In genomic region chr2:200735061-200735460, GRCh38 we compare ENCODE assay signal across 14 cellular contexts.
DNase-seq lines count a peak whose midpoint lies in the region; ATAC-seq and TF ChIP-seq lines count a peak whose summit lies in the region.
"Had no signal": no experiment of that assay in that cellular context is flagged by ENCODE, and none has a peak within 500 bp of the region (broad histone marks: within the 10 kb centered on the region; RNA-seq: fewer than 3 reads in every experiment).

No MANE protein-coding gene starts in this region.

- H3K56ac ChIP-seq in H9 (ENCODE audit: insufficient read length, low read depth, low read length): no peak overlapping the region

- H3K18ac ChIP-seq in H9 (ENCODE audit: insufficient read length, low read depth, low read length): no peak overlapping the region

- no peak overlapping the region for H4K91ac ChIP-seq in H9 (ENCODE audit: insufficient read length, low read depth, low read length)

- no peaks in the 10 kb centered on the region for H3K79me1 ChIP-seq in H9 (ENCODE audit: insufficient read depth, low read depth, low read length, poor library complexity, severe bottlenecking)

- H3K27me3 Mint-ChIP-seq in activated naive CD4-positive, alpha-beta T cell treated with anti-CD3 and anti-CD28 coated beads for 36 hours (ENCODE audit: low read depth): peaks cover 9% of the 10 kb centered on the region
- peaks cover 2% of the 10 kb centered on the region; the same call in 1 of the 2 replicates for H3K27me3 Mint-ChIP-seq in H9 (ENCODE audit: low read depth)

- TF ChIP-seq CTCF in fibroblast of mammary gland (conservative IDR thresholded peaks at IDR 0.05; ENCODE audit: control insufficient read depth, insufficient read depth, low read depth, low read length) (no peak), H9 (conservative IDR thresholded peaks at IDR 0.05) (no peak)

- H3K23me2 ChIP-seq in H9 (ENCODE audit: insufficient read length, low read depth, low read length, poor library complexity, severe bottlenecking): no peaks in the 10 kb centered on the region

- intact Hi-C loops in activated naive CD4-positive, alpha-beta T cell treated with anti-CD3 and anti-CD28 coated beads for 36 hours (cut with micrococcal nuclease): loop anchor here (1.0 kb wide), 5 partner anchors 22 to 755 kb away; no protein-coding TSS in a partner anchor

- H3K79me2 ChIP-seq in H9 (ENCODE audit: insufficient read depth, low read length): no peaks in the 10 kb centered on the region

- peaks cover 4% of the 10 kb centered on the region for H3K4me1 ChIP-seq in H9 (ENCODE audit: insufficient read depth, low read length)
- H3K4me1 ChIP-seq: breast epithelium, sigmoid colon had no signal

- DNase-seq in activated naive CD4-positive, alpha-beta T cell treated with anti-CD3 and anti-CD28 coated beads for 36 hours: peak; percentile 55
- no peak for DNase-seq in activated naive CD4-positive, alpha-beta T cell treated with anti-CD3 and anti-CD28 coated beads, Interleukin-2, amount 50 U/mL, for 72 hours (ENCODE audit: low spot score in 2 of 2)
- DNase-seq in LHCN-M2 (ENCODE audit: low read depth) (peak; percentile 33), fibroblast of mammary gland (ENCODE audit: low read depth) (peak; percentile 34), putamen (ENCODE audit: low spot score) (peak; percentile 89), H9 (no peak), T-helper 1 cell (no peak), NCI-H774 (lab: John Stamatoyannopoulos, UW) (no peak)
- DNase-seq: activated naive CD4-positive, alpha-beta T cell treated with anti-CD3 and anti-CD28 coated beads, Interleukin-2, amount 50 U/mL, for 16 hours; heart left ventricle; NCI-H1105; sigmoid colon had no signal

- H4K20me1 ChIP-seq in H9 (ENCODE audit: control insufficient read depth, insufficient read depth, insufficient read length): no peaks in the 10 kb centered on the region

- H3K4me3 Mint-ChIP-seq in activated naive CD4-positive, alpha-beta T cell treated with anti-CD3 and anti-CD28 coated beads for 36 hours: no peak overlapping the region
- H3K4me3 Mint-ChIP-seq in H9: no peak overlapping the region
- H3K4me3 Mint-ChIP-seq: stimulated activated naive CD8-positive, alpha-beta T cell treated with anti-CD3 and anti-CD28 coated beads, Interleukin-15, Interleukin-2, amounts not matched to agents 100 ng/mL and 50 ng/mL, for 24 hours had no signal

- H3K27ac ChIP-seq in H9 (ENCODE audit: insufficient read length, low read depth, low read length): no peak overlapping the region
- H3K27ac ChIP-seq: breast epithelium, heart left ventricle, sigmoid colon had no signal

- H2BK20ac ChIP-seq in H9 (ENCODE audit: low read depth, low read length, poor library complexity, severe bottlenecking): no peak overlapping the region

- no CpG with 5 or more reads among the region's 3 CpGs for WGBS in H9 (ENCODE audit: extremely low coverage, insufficient read length, low lambda C conversion rate)

- H2AK5ac ChIP-seq in H9 (ENCODE audit: insufficient read length, low read length): no peak overlapping the region

- no peak for ATAC-seq in activated naive CD4-positive, alpha-beta T cell treated with anti-CD3 and anti-CD28 coated beads, Interleukin-2, amount 50 U/mL, for 72 hours

- H3K4me2 ChIP-seq in H9 (ENCODE audit: insufficient read depth, insufficient read length, low read length): no peak overlapping the region

- no peaks in the 10 kb centered on the region for H3K9me3 ChIP-seq in H9 (ENCODE audit: control insufficient read depth, low read depth, low read length)
- H3K9me3 ChIP-seq: breast epithelium, heart left ventricle, sigmoid colon had no signal

- peaks cover 13% of the 10 kb centered on the region for H3K4me1 Mint-ChIP-seq in activated naive CD4-positive, alpha-beta T cell treated with anti-CD3 and anti-CD28 coated beads for 36 hours (ENCODE audit: low read depth)
- peaks cover 34 to 46% of the 10 kb centered on the region in 2 experiments for H3K4me1 Mint-ChIP-seq in H9

- H3K14ac ChIP-seq in H9 (ENCODE audit: insufficient read depth, low read length): no peak overlapping the region

- H2BK12ac ChIP-seq in H9 (ENCODE audit: insufficient read length, low read depth, low read length): no peak overlapping the region

- H2AFZ ChIP-seq in H9 (ENCODE audit: low read length): no peak overlapping the region

- H2BK5ac ChIP-seq in H9 (ENCODE audit: insufficient read length, low read length): no peak overlapping the region

- H3K36me3 Mint-ChIP-seq in activated naive CD4-positive, alpha-beta T cell treated with anti-CD3 and anti-CD28 coated beads for 36 hours (ENCODE audit: low read depth): no peaks in the 10 kb centered on the region
- peaks cover 0 to 6% of the 10 kb centered on the region in 2 donors for H3K36me3 Mint-ChIP-seq in activated naive CD4-positive, alpha-beta T cell treated with anti-CD3 and anti-CD28 coated beads, Interleukin-2, amount 50 U/mL, for 72 hours
- H3K36me3 Mint-ChIP-seq in H9 (ENCODE audit: insufficient read depth in 1 of 3, low read depth in 3 of 3): no peaks in the 10 kb centered on the region

- no peaks in the 10 kb centered on the region for H3K27me3 ChIP-seq in H9 (ENCODE audit: insufficient read depth, low read length)
- H3K27me3 ChIP-seq: breast epithelium, sigmoid colon had no signal

- no peak overlapping the region for H3K9ac ChIP-seq in H9 (ENCODE audit: extremely low read depth, insufficient read length, low read length)

- H3K9me3 Mint-ChIP-seq in activated naive CD4-positive, alpha-beta T cell treated with anti-CD3 and anti-CD28 coated beads for 36 hours: no peaks in the 10 kb centered on the region
- H3K9me3 Mint-ChIP-seq in activated naive CD4-positive, alpha-beta T cell treated with anti-CD3 and anti-CD28 coated beads, Interleukin-2, amount 50 U/mL, for 72 hours: no peaks in the 10 kb centered on the region
- no peaks in the 10 kb centered on the region for H3K9me3 Mint-ChIP-seq in H9
- H3K9me3 Mint-ChIP-seq: stimulated activated naive CD8-positive, alpha-beta T cell treated with anti-CD3 and anti-CD28 coated beads, Interleukin-15, Interleukin-2, amounts not matched to agents 100 ng/mL and 50 ng/mL, for 24 hours had no signal

- CTCF ChIA-PET in activated naive CD4-positive, alpha-beta T cell treated with anti-CD3 and anti-CD28 coated beads for 36 hours (lab: Charles Lee): interaction anchor here (0.6 to 1.2 kb wide), 10 partner anchors 22 to 443 kb away, joined by 3 to 11 read pairs (median 4); partner anchors contain the start of genes AOX1 and SGO2

- H3K23ac ChIP-seq in H9 (ENCODE audit: insufficient read length, low read depth, low read length): no peak overlapping the region

- H4K5ac ChIP-seq in H9 (ENCODE audit: insufficient read length, low read depth, low read length): no peak overlapping the region

- H4K8ac ChIP-seq in H9 (replicated peaks; ENCODE audit: insufficient read length, low read depth, low read length): no peak overlapping the region

- H2BK15ac ChIP-seq in H9 (ENCODE audit: low read depth, low read length): no peak overlapping the region

- no peak overlapping the region for H2BK120ac ChIP-seq in H9 (ENCODE audit: low read depth, low read length, poor library complexity, severe bottlenecking)

- no peak overlapping the region for H3K27ac Mint-ChIP-seq in activated naive CD4-positive, alpha-beta T cell treated with anti-CD3 and anti-CD28 coated beads for 36 hours
- H3K27ac Mint-ChIP-seq in activated naive CD4-positive, alpha-beta T cell treated with anti-CD3 and anti-CD28 coated beads, Interleukin-2, amount 50 U/mL, for 72 hours: no peak overlapping the region
- H3K27ac Mint-ChIP-seq in H9: no peak overlapping the region

- H3K4me3 ChIP-seq in fibroblast of mammary gland (ENCODE audit: control insufficient read depth, low read depth, low read length): no peak overlapping the region
- H3K4me3 ChIP-seq: breast epithelium, heart left ventricle, sigmoid colon had no signal

- no peak overlapping the region for H3K4ac ChIP-seq in H9 (ENCODE audit: low read depth, low read length)

- no peak overlapping the region for H3T11ph ChIP-seq in H9 (ENCODE audit: low read length)

Comparison
In these comparisons a context has a peak if more than half of its experiments do, and no peak if none do; other contexts are left out.
1. DNase-seq: peak in activated naive CD4-positive, alpha-beta T cell treated with anti-CD3 and anti-CD28 coated beads for 36 hours (single experiment), LHCN-M2 (single experiment), fibroblast of mammary gland (single experiment) and putamen (single experiment); none in activated naive CD4-positive, alpha-beta T cell treated with anti-CD3 and anti-CD28 coated beads, Interleukin-2, amount 50 U/mL, for 72 hours (0 of 2), H9 (single experiment), T-helper 1 cell (0 of 5) and NCI-H774 (single experiment).